Comparison of ENCODE assay signal across 27 cellular contexts in the genomic region with DNA sequence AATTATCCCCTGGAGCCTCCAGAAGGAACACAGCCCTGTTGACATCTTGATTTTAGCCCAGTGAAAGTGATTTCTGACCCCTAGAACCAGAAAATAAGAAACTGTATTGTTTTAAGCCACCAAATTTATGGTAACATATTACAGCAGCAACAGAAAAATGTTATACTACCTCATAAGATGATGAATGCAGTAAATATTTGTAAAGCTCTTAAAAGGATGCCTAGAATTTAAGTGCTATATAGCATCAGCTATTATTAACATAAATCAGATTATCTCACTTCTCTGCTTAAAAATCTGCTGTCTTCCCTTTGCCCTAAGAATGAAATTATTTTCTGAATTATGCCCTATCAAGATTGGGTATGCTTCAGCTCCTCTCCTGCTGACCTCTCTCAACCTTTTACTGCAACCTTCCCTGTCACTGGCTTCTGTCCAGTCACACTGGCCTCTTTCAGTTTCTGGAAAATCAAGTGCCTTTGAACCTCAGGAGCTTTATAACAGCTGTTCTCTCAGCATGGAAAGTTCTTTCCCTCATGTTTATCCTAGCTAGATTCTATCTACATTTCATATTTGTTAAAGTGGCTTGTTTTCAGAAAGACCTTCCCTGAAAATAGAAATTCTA.
"Had no signal": no experiment of that assay in that cellular context is flagged by ENCODE, and none has a peak within 500 bp of the region (broad histone marks: within the 10 kb centered on the region; RNA-seq: fewer than 3 reads in every experiment).

No MANE protein-coding gene starts in this region.

- H3K27ac ChIP-seq: colonic mucosa, epithelial cell of prostate, foreskin keratinocyte, heart right ventricle, lower lobe of right lung, neutrophil, psoas muscle, thoracic aorta, tibial nerve, upper lobe of left lung had no signal

- H3K4me1 ChIP-seq: colonic mucosa, lower lobe of right lung, psoas muscle, tibial nerve, upper lobe of left lung had no signal

- FAIRE-seq: small intestine, urothelium cell line had no signal

- H3K4me3 ChIP-seq: colonic mucosa, heart right ventricle, lower lobe of right lung, psoas muscle, thoracic aorta, tibial nerve, upper lobe of left lung had no signal

- H3K9me3 ChIP-seq: colonic mucosa, heart right ventricle, lower lobe of right lung, neutrophil, psoas muscle, thoracic aorta, tibial nerve, upper lobe of left lung had no signal

- ATAC-seq: esophagus mucosa; foreskin keratinocyte; heart right ventricle; left colon; left ventricle myocardium superior; lower lobe of right lung; natural killer cell; psoas muscle; right cardiac atrium; stimulated activated naive B cell treated with anti-CD40 and anti-IgM and Interleukin-4, amounts not matched to agents 10 μg/mL and 1 μg/mL and 100 μg/mL, for 72 hours had no signal

- H3K27me3 ChIP-seq: colonic mucosa, foreskin keratinocyte, heart right ventricle, neutrophil, tibial nerve, upper lobe of left lung had no signal

- H3K36me3 ChIP-seq: colonic mucosa, heart right ventricle, lower lobe of right lung, neutrophil, thoracic aorta, tibial nerve, upper lobe of left lung had no signal

- DNase-seq: colonic mucosa; effector CD8-positive, alpha-beta T cell; endodermal cell; foreskin keratinocyte; glutamatergic neuron; heart right ventricle; hypothalamus; immature natural killer cell; islet precursor cell; kidney glomerular epithelial cell; left colon; left ventricle myocardium superior; lower lobe of right lung; natural killer cell; psoas muscle; right cardiac atrium; small intestine; stimulated activated CD4-positive, alpha-beta T cell treated with anti-CD3 and anti-CD28 coated beads, Interleukin-15, amount 100 ng/mL, for 24 hours; stimulated activated CD4-positive, alpha-beta T cell treated with anti-CD3 and anti-CD28 coated beads, Interleukin-2, amount 100 ng/mL, for 48 hours; stimulated activated naive B cell treated with anti-CD40 and anti-IgM and Interleukin-4, amounts not matched to agents 10 μg/mL and 1 μg/mL and 100 μg/mL, for 72 hours; upper lobe of left lung had no signal
